23 cellular contexts compared by ENCODE assay signal in the genomic region with DNA sequence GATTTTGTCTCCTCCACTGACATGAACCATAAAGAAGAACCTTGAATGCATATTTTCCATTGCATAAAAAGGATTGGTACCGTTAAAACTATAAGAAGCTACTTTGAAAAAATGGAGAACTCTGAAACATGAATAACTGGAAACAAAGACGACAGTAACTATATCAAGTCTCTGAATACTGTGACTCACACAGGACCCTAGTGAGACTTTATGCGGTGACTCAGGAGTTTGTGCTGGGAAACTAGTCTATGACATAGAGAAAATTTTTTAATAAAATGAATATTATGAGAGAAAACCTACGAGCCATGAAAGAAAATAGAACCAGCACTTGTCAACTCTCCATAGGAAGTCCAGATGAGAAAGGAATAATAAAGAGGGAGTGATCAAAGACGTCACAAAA.
DNase-seq lines count a peak whose midpoint lies in the region; ATAC-seq and TF ChIP-seq lines count a peak whose summit lies in the region.
"Had no signal": no experiment of that assay in that cellular context is flagged by ENCODE, and none has a peak within 500 bp of the region (broad histone marks: within the 10 kb centered on the region; RNA-seq: fewer than 3 reads in every experiment).

No MANE protein-coding gene starts in this region.

- H3K27me3 ChIP-seq in spleen (replicated peaks in 1 of 7): no peaks in the 10 kb centered on the region
- H3K27me3 ChIP-seq: MG63 had no signal

- peaks cover 4% of the 10 kb centered on the region for H3K4me1 Mint-ChIP-seq in activated naive CD4-positive, alpha-beta T cell treated with anti-CD3 and anti-CD28 coated beads, Interleukin-2, amount 50 U/mL, for 24 hours

- H3K27me3 Mint-ChIP-seq in activated naive CD4-positive, alpha-beta T cell treated with anti-CD3 and anti-CD28 coated beads, Interleukin-2, amount 50 U/mL, for 24 hours: no peaks in the 10 kb centered on the region

- no peak overlapping the region for H3K27ac ChIP-seq in spleen
- H3K27ac ChIP-seq: GM23248, PC-9, SK-N-MC had no signal

- no peaks in the 10 kb centered on the region for H3K9me3 ChIP-seq in spleen
- H3K9me3 ChIP-seq: MG63 had no signal

- H3K36me3 ChIP-seq in spleen: no peaks in the 10 kb centered on the region
- H3K36me3 ChIP-seq: MG63 had no signal

- H3K36me3 Mint-ChIP-seq in activated naive CD4-positive, alpha-beta T cell treated with anti-CD3 and anti-CD28 coated beads, Interleukin-2, amount 50 U/mL, for 24 hours: no peaks in the 10 kb centered on the region

- no peak overlapping the region for H3K4me3 ChIP-seq in spleen
- H3K4me3 ChIP-seq: GM23248, K562, MG63, PC-9, SK-N-MC had no signal

- WGBS in spleen, 5 donors: 77 to 86% (median 82%) methylated on average over 5 of the region's 5 CpGs

- no peak for TF ChIP-seq CTCF in spleen (IDR thresholded peaks at IDR 0.05 in 8 of 11, conservative IDR thresholded peaks at IDR 0.05 in 3 of 11)

- H3K4me3 Mint-ChIP-seq in activated naive CD4-positive, alpha-beta T cell treated with anti-CD3 and anti-CD28 coated beads, Interleukin-2, amount 50 U/mL, for 24 hours: no peak overlapping the region

- intact Hi-C loops in spleen (cut with DNase I; ENCODE audit: low total_unique reads): no loop called here

- no peak for ATAC-seq in GM21825 (IDR thresholded peaks at IDR 0.05; ENCODE audit: unreplicated experiment)
- ATAC-seq: K562 had no signal

- peak overlapping the region; percentile 36 for H3K27ac Mint-ChIP-seq in activated naive CD4-positive, alpha-beta T cell treated with anti-CD3 and anti-CD28 coated beads, Interleukin-2, amount 50 U/mL, for 24 hours

- no peak for TF ChIP-seq POLR2A in spleen (IDR thresholded peaks at IDR 0.05)

- no peaks in the 10 kb centered on the region for H3K9me3 Mint-ChIP-seq in activated naive CD4-positive, alpha-beta T cell treated with anti-CD3 and anti-CD28 coated beads, Interleukin-2, amount 50 U/mL, for 24 hours

- no peak for DNase-seq in activated naive CD4-positive, alpha-beta T cell treated with Interleukin-2 at 50 U/mL for 16 hours
- peak; percentile 46 for DNase-seq in RPMI7951 (ENCODE audit: low read depth)
- DNase-seq in glomerular visceral epithelial cell (ENCODE audit: extremely low spot score): peak; percentile 8
- DNase-seq in NOMO-1 (lab: John Stamatoyannopoulos, UW; ENCODE audit: unreplicated experiment in 2 of 2): no peak
- DNase-seq in spleen: no peak
- DNase-seq: GM23248; H7; Kasumi-1; MG63; NCI-H1105 treated with DMSO at 0.1 percent for 48 hours; NCI-H146; NCI-H1930; NCI-H2107; NCI-H446; NCI-H524 treated with DMSO at 0.1 percent for 48 hours; NCI-H774; NK-92 treated with Interleukin-12 subunit alpha and Interleukin-12 subunit beta, amount 100 ng/mL, for 24 hours; PC-9; SIG-M5 had no signal

- no peaks in the 10 kb centered on the region for H3K4me1 ChIP-seq in spleen

Comparison
In these comparisons a context has a peak if more than half of its experiments do, and no peak if none do; other contexts are left out.
1. DNase-seq: peak in RPMI7951 (single experiment) and glomerular visceral epithelial cell (single experiment); none in activated naive CD4-positive, alpha-beta T cell treated with Interleukin-2 at 50 U/mL for 16 hours (single experiment), NOMO-1 (0 of 2) and spleen (single experiment).